In the genomic region with DNA sequence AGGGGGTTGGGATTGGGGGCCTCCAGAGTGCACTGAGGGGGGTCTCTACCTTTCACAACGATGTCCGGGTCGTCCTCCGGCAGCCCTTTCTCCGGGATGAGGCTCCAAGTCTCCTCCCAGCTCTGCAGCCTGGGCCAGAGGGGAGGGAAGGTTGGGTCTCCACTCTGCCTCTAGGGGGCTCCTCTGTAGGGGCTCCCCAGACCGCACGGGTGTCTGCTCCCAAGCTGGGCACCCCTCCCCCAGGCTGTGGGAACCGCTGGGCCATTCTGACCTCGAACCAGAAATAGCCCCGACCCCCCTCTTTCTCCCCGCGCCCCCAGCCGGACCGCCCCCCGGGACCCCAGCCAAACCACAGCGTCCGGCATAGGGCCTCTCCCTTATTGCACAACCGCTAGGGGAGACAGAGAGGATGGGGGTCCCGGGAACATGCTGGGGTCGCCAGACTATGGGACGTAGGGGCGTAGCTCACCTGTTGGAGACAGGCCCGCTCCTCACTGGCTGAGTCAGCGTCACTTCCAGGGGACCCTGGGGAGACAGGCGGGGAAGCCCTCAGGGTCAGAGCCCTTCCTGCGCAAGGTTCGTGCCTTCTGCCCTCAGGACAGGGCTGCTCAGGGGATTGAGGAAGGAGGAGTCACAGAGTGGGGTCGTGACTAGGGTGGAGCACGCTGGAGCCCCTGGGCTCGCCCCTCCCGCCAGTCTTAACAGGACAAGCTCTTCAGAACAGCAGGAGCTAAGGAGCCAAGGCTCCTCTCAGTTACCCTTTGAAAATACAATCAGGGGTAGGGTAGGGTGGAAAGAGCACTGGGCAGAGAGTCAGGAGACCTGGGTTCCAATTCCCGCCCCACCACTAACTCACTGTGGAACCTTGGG, we compare ENCODE assay signal across 8 cellular contexts. TPM values are rescaled to one million over a fixed set of nuclear protein-coding genes. Genes with fewer than 3 reads are reported as not detected.
DNase-seq lines count a peak whose midpoint lies in the region; ATAC-seq, FAIRE-seq and TF ChIP-seq lines count a peak whose summit lies in the region.

No MANE protein-coding gene starts in this region.

- H3K36me3 ChIP-seq in PC-3 (ENCODE audit: low read depth, low read length) (no peaks in the 10 kb centered on the region), H1 (ENCODE audit: control insufficient read depth in 2 of 4, insufficient read depth in 4 of 4, low read length in 3 of 4) (peaks cover 0 to 13% (median 0%) of the 10 kb centered on the region in 4 experiments; a peak in 4 of 8 replicates), mucosa of stomach (ENCODE audit: control insufficient read depth, insufficient read depth, low read length) (peaks cover 24% of the 10 kb centered on the region)

- no peak for FAIRE-seq in H1 (lab: Jason Lieb, UNC)

- H3K4me3 ChIP-seq in PC-3 (ENCODE audit: low read length): peak overlapping the region; percentile 97
- H3K4me3 ChIP-seq in H1 (ENCODE audit: extremely low read depth in 1 of 4, insufficient read depth in 2 of 4, low read depth in 3 of 4, low read length in 4 of 4): peak overlapping the region; percentile 32 to 82 (median 60); a peak in 7 of 8 replicates
- H3K4me3 ChIP-seq in mucosa of stomach (ENCODE audit: low read length): peak overlapping the region; percentile 11

- H2BK12ac ChIP-seq in H1 (ENCODE audit: low read depth, low read length): peak overlapping the region; percentile 97; the same call in 1 of the 2 replicates

- H3K4me1 Mint-ChIP-seq in activated naive CD4-positive, alpha-beta T cell treated with anti-CD3 and anti-CD28 coated beads, Interleukin-2, amount 50 U/mL, for 24 hours: peaks cover 48% of the 10 kb centered on the region

- no peak overlapping the region for H4K5ac ChIP-seq in H1 (ENCODE audit: insufficient read length, low read depth, low read length)

- 15% methylated on average over 13 of the region's 32 CpGs; no CpG with 5 or more reads in 1 of the 2 experiments for WGBS in H1 (ENCODE audit: extremely low coverage in 1 of 2, insufficient coverage in 1 of 2, insufficient read length in 1 of 2, insufficient replicate concordance in 2 of 2, low coverage in 1 of 2, low lambda C conversion rate in 2 of 2, missing lambda C conversion rate in 1 of 2), 2 experiments

- no peak overlapping the region for H3K27ac Mint-ChIP-seq in activated naive CD4-positive, alpha-beta T cell treated with anti-CD3 and anti-CD28 coated beads, Interleukin-2, amount 50 U/mL, for 24 hours

- H3K14ac ChIP-seq in H1 (ENCODE audit: insufficient read length): no peak overlapping the region

- peak overlapping the region; percentile 90; the same call in 1 of the 2 replicates for H2BK15ac ChIP-seq in H1 (ENCODE audit: low read length)

- H3K9me3 Mint-ChIP-seq in activated naive CD4-positive, alpha-beta T cell treated with anti-CD3 and anti-CD28 coated beads, Interleukin-2, amount 50 U/mL, for 24 hours: no peaks in the 10 kb centered on the region

- no peak for DNase-seq in activated naive CD4-positive, alpha-beta T cell treated with anti-CD3 and anti-CD28 coated beads, Interleukin-2, amount 50 U/mL, for 16 hours
- no peak for DNase-seq in PC-3
- DNase-seq in H1 (ENCODE audit: low read depth in 1 of 2, low spot score in 2 of 2): peak in 1 of 2 experiments; percentile 81
- no peak for DNase-seq in SHP77 treated with DMSO at 0.1 percent for 48 hours (lab: John Stamatoyannopoulos, UW)

- H2AK5ac ChIP-seq in H1 (ENCODE audit: low read depth, low read length): no peak overlapping the region

- no peak overlapping the region for H2BK120ac ChIP-seq in H1 (replicated peaks; ENCODE audit: low read depth, low read length)

- H3K56ac ChIP-seq in H1 (replicated peaks; ENCODE audit: insufficient read length, low read depth, low read length): no peak overlapping the region

- no peak overlapping the region for H3K23ac ChIP-seq in H1 (ENCODE audit: insufficient read length)

- H2BK5ac ChIP-seq in H1 (ENCODE audit: low read depth, low read length): no peak overlapping the region; the same call in 1 of the 2 replicates

- H3K9me3 ChIP-seq in PC-3 (ENCODE audit: low read length) (no peaks in the 10 kb centered on the region), H1 (ENCODE audit: insufficient read depth in 2 of 2, low read depth in 1 of 2, low read length in 1 of 2) (no peaks in the 10 kb centered on the region), mucosa of stomach (ENCODE audit: control insufficient read depth, low read length) (no peaks in the 10 kb centered on the region)

- peak overlapping the region; percentile 83 for H4K91ac ChIP-seq in H1 (replicated peaks; ENCODE audit: insufficient read length, low read length)

- peaks cover 6% of the 10 kb centered on the region for H3F3A ChIP-seq in PC-3 (ENCODE audit: low read length, unreplicated experiment)

- H3K27me3 ChIP-seq in PC-3 (ENCODE audit: low read length): no peaks in the 10 kb centered on the region
- peaks cover 2 to 45% (median 33%) of the 10 kb centered on the region in 4 experiments for H3K27me3 ChIP-seq in H1 (replicated peaks in 1 of 4; ENCODE audit: control insufficient read depth in 3 of 4, extremely low read depth in 1 of 4, insufficient read depth in 3 of 4, low read length in 3 of 4)
- H3K27me3 ChIP-seq in mucosa of stomach (ENCODE audit: control insufficient read depth, insufficient read depth, low read length): no peaks in the 10 kb centered on the region

- H3K27me3 Mint-ChIP-seq in activated naive CD4-positive, alpha-beta T cell treated with anti-CD3 and anti-CD28 coated beads, Interleukin-2, amount 50 U/mL, for 24 hours: peaks cover 24% of the 10 kb centered on the region

- POLR2A ChIA-PET in PC-3 (lab: Charles Lee; ENCODE audit: unreplicated experiment): interaction anchor here (0.5 kb wide), 2 partner anchors 17 to 424 kb away, joined by 3 to 10 read pairs; no protein-coding TSS in a partner anchor
- POLR2A ChIA-PET in H1 (lab: Charles Lee; ENCODE audit: partially characterized antibody): interaction anchor here (0.5 to 14.0 kb wide), 8 partner anchors 9 to 708 kb away, joined by 3 to 239 read pairs (median 4); partner anchors contain the start of genes PSMC3IP, PSME3, RETREG3 and TUBG1

- no TSS peak for BruUV-seq in PC-3 (replicated peaks; lab: Mats Ljungman, UMichigan)

- no peak overlapping the region; the same call in 1 of the 2 replicates for H3K18ac ChIP-seq in H1 (ENCODE audit: extremely low read depth, low read length)

- 0 out of 2 replicates have a peak overlapping the region, but pooled peaks have one; percentile 18 for H2BK20ac ChIP-seq in H1 (ENCODE audit: low read length)

- peak overlapping the region; percentile 42 for H3K4me3 Mint-ChIP-seq in activated naive CD4-positive, alpha-beta T cell treated with anti-CD3 and anti-CD28 coated beads, Interleukin-2, amount 50 U/mL, for 24 hours

- TF ChIP-seq EP300 in H1 (IDR thresholded peaks at IDR 0.05; ENCODE audit: borderline replicate concordance in 1 of 2, low read depth in 2 of 2, low read length in 2 of 2): no peak

- no peak overlapping the region for H2AFZ ChIP-seq in PC-3 (ENCODE audit: low read length)
- H2AFZ ChIP-seq in H1 (ENCODE audit: low read length): no peak overlapping the region

- H3K79me2 ChIP-seq in PC-3 (ENCODE audit: low read length) (peaks cover 26% of the 10 kb centered on the region), H1 (ENCODE audit: control insufficient read depth in 1 of 2, insufficient read depth in 2 of 2, low read length in 2 of 2) (no peaks in the 10 kb centered on the region)

- H3K23me2 ChIP-seq in H1 (ENCODE audit: low read depth, low read length): peaks cover 33% of the 10 kb centered on the region

- H3K4ac ChIP-seq in H1 (replicated peaks; ENCODE audit: insufficient read length, low read depth, low read length): peak overlapping the region; percentile 60

- TF ChIP-seq POLR2A in H1 (IDR thresholded peaks at IDR 0.05; ENCODE audit: control extremely low read depth in 1 of 2, low read depth in 2 of 2, low read length in 2 of 2): no peak

- H3K4me2 ChIP-seq in PC-3 (ENCODE audit: low read length) (peak overlapping the region; percentile 99), H1 (ENCODE audit: insufficient read depth in 1 of 2, low read depth in 2 of 2, low read length in 2 of 2) (peak overlapping the region; percentile 58 to 88)

- no peaks in the 10 kb centered on the region for H3K9me2 ChIP-seq in PC-3 (replicated peaks; ENCODE audit: low read length)

- no peaks in the 10 kb centered on the region for H3K79me1 ChIP-seq in H1 (ENCODE audit: low read depth, low read length)

- H3K4me1 ChIP-seq in PC-3 (ENCODE audit: insufficient read depth, low read length) (peaks cover 22% of the 10 kb centered on the region), H1 (replicated peaks in 1 of 4; ENCODE audit: control insufficient read depth in 3 of 4, insufficient read depth in 4 of 4, low read length in 3 of 4) (peaks cover 0 to 55% (median 36%) of the 10 kb centered on the region in 4 experiments; a peak in 6 of 7 replicates), mucosa of stomach (ENCODE audit: control insufficient read depth, insufficient read depth, low read length) (peaks cover 43% of the 10 kb centered on the region)

- intact Hi-C loops in PC-3 (cut with micrococcal nuclease): no loop called here

- CTCF ChIA-PET in PC-3 (lab: Charles Lee) (interaction anchor here (1.4 kb wide), 1 partner anchor 65 kb away, joined by 4 read pairs; the partner anchor contains the start of genes RETREG3 and TUBG1), H1 (lab: Charles Lee; ENCODE audit: partially characterized antibody) (interaction anchor here (0.6 to 4.8 kb wide), 23 partner anchors 9 to 632 kb away, joined by 3 to 40 read pairs (median 4); partner anchors contain the start of genes CNTNAP1, TUBG1 and TUBG2)

- H4K20me1 ChIP-seq in PC-3 (ENCODE audit: low read length): 0 out of 2 replicates have a peak, but pooled peaks cover 4% of the 10 kb centered on the region
- H4K20me1 ChIP-seq in H1 (replicated peaks in 1 of 2; ENCODE audit: control insufficient read depth in 1 of 2, insufficient read depth in 2 of 2, low read length in 2 of 2): peaks cover 3 to 15% of the 10 kb centered on the region in 2 experiments

- no peak overlapping the region for H3K9ac ChIP-seq in PC-3 (ENCODE audit: low read length)
- no peak overlapping the region for H3K9ac ChIP-seq in H1 (replicated peaks in 1 of 4; ENCODE audit: extremely low read depth in 1 of 4, low read depth in 3 of 4, low read length in 3 of 4)
- H3K9ac ChIP-seq in mucosa of stomach (ENCODE audit: low read length): peak overlapping the region; percentile 31

- TF ChIP-seq CTCF in PC-3 (conservative IDR thresholded peaks at IDR 0.05; ENCODE audit: low read depth, low read length) (peak; percentile 50; the same call in 1 of the 2 replicates), H1 (IDR thresholded peaks at IDR 0.05; ENCODE audit: control extremely low read depth in 1 of 3, insufficient read depth in 1 of 3, low read depth in 1 of 3, low read length in 3 of 3) (peak; percentile 55 to 78 (median 77))

- ATAC-seq in PC-3 (no peak), GM18907 (IDR thresholded peaks at IDR 0.05; ENCODE audit: unreplicated experiment) (no peak), HG03159 (IDR thresholded peaks at IDR 0.05; ENCODE audit: unreplicated experiment) (no peak)

- no peak overlapping the region for H3K27ac ChIP-seq in PC-3 (ENCODE audit: low read length)
- H3K27ac ChIP-seq in H1 (ENCODE audit: low read depth, low read length): no peak overlapping the region

- TF ChIP-seq RAD21 in H1 (IDR thresholded peaks at IDR 0.05 in 1 of 2, conservative IDR thresholded peaks at IDR 0.05 in 1 of 2; ENCODE audit: low read depth in 2 of 2, low read length in 2 of 2): peak; percentile 22 to 46; a peak in 2 of 4 replicates

- no peaks in the 10 kb centered on the region for H3K36me3 Mint-ChIP-seq in activated naive CD4-positive, alpha-beta T cell treated with anti-CD3 and anti-CD28 coated beads, Interleukin-2, amount 50 U/mL, for 24 hours

- H4K8ac ChIP-seq in H1 (ENCODE audit: extremely low read depth, insufficient read depth, low read length): peak overlapping the region; percentile 31; the same call in 1 of the 2 replicates

RNA-seq across cellular contexts. Expression of gene PLEKHH3, which starts 2.7 kb away (rescaled TPM):
- total RNA-seq in PC-3 (2014; rRNA removed): 20.1 and 27.8 TPM in 2 replicates
- 11.1 and 13.7 TPM in 2 replicates for total RNA-seq in H1 (2021; fragmentation: NEBNext Ultra II Directional; extraction: Animal tissue kit (Norgen Biotek cat#: 25700))
- polyA plus RNA-seq in H1 (2011; rRNA removed): 13.5 and 23.7 TPM in 2 replicates
- polyA plus RNA-seq in H1 (2011; cell fraction: cytosol; rRNA removed): 12.2 TPM
- 34.2 TPM for polyA plus RNA-seq in H1 (2011; cell fraction: nucleus; rRNA removed)
- 9.0 to 20.7 TPM (median 18.4 TPM) in 4 replicates for polyA plus RNA-seq in H1 (2012, experiment 1 of 2)
- polyA plus RNA-seq in H1 (2012, experiment 2 of 2): 15.8 TPM
- polyA plus RNA-seq in H1 (2013, experiment 1 of 2): 15.6 TPM
- 14.6 TPM for polyA plus RNA-seq in H1 (2013, experiment 2 of 2)
- polyA minus RNA-seq in H1 (2011; rRNA and poly(A)+ RNA removed): 2.6 and 3.5 TPM in 2 replicates
- 14.1 TPM for polyA minus RNA-seq in H1 (2011; cell fraction: cytosol; rRNA and poly(A)+ RNA removed)
- 11.3 TPM for polyA minus RNA-seq in H1 (2011; cell fraction: nucleus; rRNA and poly(A)+ RNA removed)

RNA-seq across cellular contexts. Expression of gene CCR10, which starts 7.5 kb away (rescaled TPM):
- total RNA-seq in PC-3 (2014; rRNA removed): 0.58 TPM in 1 of 2 replicates, not detected in the other
- total RNA-seq in H1 (2021; fragmentation: NEBNext Ultra II Directional; extraction: Animal tissue kit (Norgen Biotek cat#: 25700)): 0.75 and 1.1 TPM in 2 replicates
- 4.0 and 5.7 TPM in 2 replicates for polyA plus RNA-seq in H1 (2011; rRNA removed)
- 2.5 TPM for polyA plus RNA-seq in H1 (2011; cell fraction: cytosol; rRNA removed)
- 2.8 TPM for polyA plus RNA-seq in H1 (2011; cell fraction: nucleus; rRNA removed)
- 1.8 to 2.8 TPM (median 2.2 TPM) in 4 replicates for polyA plus RNA-seq in H1 (2012, experiment 1 of 2)
- polyA plus RNA-seq in H1 (2012, experiment 2 of 2): 1.9 TPM
- polyA plus RNA-seq in H1 (2013, experiment 1 of 2): 2.1 TPM
- polyA plus RNA-seq in H1 (2013, experiment 2 of 2): 1.7 TPM
- polyA minus RNA-seq in H1 (2011; rRNA and poly(A)+ RNA removed): 0.28 and 0.29 TPM in 2 replicates
- polyA minus RNA-seq in H1 (2011; cell fraction: cytosol; rRNA and poly(A)+ RNA removed): 2.6 TPM
- 1.3 TPM for polyA minus RNA-seq in H1 (2011; cell fraction: nucleus; rRNA and poly(A)+ RNA removed)

RNA-seq across cellular contexts. Expression of gene CNTNAP1, which starts 8.2 kb away (rescaled TPM):
- total RNA-seq in PC-3 (2014; rRNA removed): 4.6 and 6.6 TPM in 2 replicates
- 4.7 and 5.2 TPM in 2 replicates for total RNA-seq in H1 (2021; fragmentation: NEBNext Ultra II Directional; extraction: Animal tissue kit (Norgen Biotek cat#: 25700))
- 10.0 and 13.5 TPM in 2 replicates for polyA plus RNA-seq in H1 (2011; rRNA removed)
- 8.8 TPM for polyA plus RNA-seq in H1 (2011; cell fraction: cytosol; rRNA removed)
- polyA plus RNA-seq in H1 (2011; cell fraction: nucleus; rRNA removed): 44.1 TPM
- 9.1 to 13.8 TPM (median 11.5 TPM) in 4 replicates for polyA plus RNA-seq in H1 (2012, experiment 1 of 2)
- polyA plus RNA-seq in H1 (2012, experiment 2 of 2): 6.8 TPM
- polyA plus RNA-seq in H1 (2013, experiment 1 of 2): 4.0 TPM
- 3.4 TPM for polyA plus RNA-seq in H1 (2013, experiment 2 of 2)
- polyA minus RNA-seq in H1 (2011; rRNA and poly(A)+ RNA removed): 7.6 and 8.9 TPM in 2 replicates
- 4.9 TPM for polyA minus RNA-seq in H1 (2011; cell fraction: cytosol; rRNA and poly(A)+ RNA removed)
- 8.2 TPM for polyA minus RNA-seq in H1 (2011; cell fraction: nucleus; rRNA and poly(A)+ RNA removed)

RNA-seq across cellular contexts. Expression of gene TUBG2, which starts 15.0 kb away (rescaled TPM):
- 6.0 and 7.1 TPM in 2 replicates for total RNA-seq in PC-3 (2014; rRNA removed)
- total RNA-seq in H1 (2021; fragmentation: NEBNext Ultra II Directional; extraction: Animal tissue kit (Norgen Biotek cat#: 25700)): 13.0 and 14.8 TPM in 2 replicates
- polyA plus RNA-seq in H1 (2011; rRNA removed): 16.6 and 31.2 TPM in 2 replicates
- polyA plus RNA-seq in H1 (2011; cell fraction: cytosol; rRNA removed): 25.8 TPM
- 66.4 TPM for polyA plus RNA-seq in H1 (2011; cell fraction: nucleus; rRNA removed)
- polyA plus RNA-seq in H1 (2012, experiment 1 of 2): 16.3 to 23.9 TPM (median 20.6 TPM) in 4 replicates
- polyA plus RNA-seq in H1 (2012, experiment 2 of 2): 8.5 TPM
- 13.5 TPM for polyA plus RNA-seq in H1 (2013, experiment 1 of 2)
- 12.2 TPM for polyA plus RNA-seq in H1 (2013, experiment 2 of 2)
- 7.4 and 10.9 TPM in 2 replicates for polyA minus RNA-seq in H1 (2011; rRNA and poly(A)+ RNA removed)
- polyA minus RNA-seq in H1 (2011; cell fraction: cytosol; rRNA and poly(A)+ RNA removed): 8.1 TPM
- polyA minus RNA-seq in H1 (2011; cell fraction: nucleus; rRNA and poly(A)+ RNA removed): 18.2 TPM

Comparison
In these comparisons a context has a peak if more than half of its experiments do, and no peak if none do; other contexts are left out.
1. H3K4me3 ChIP-seq: peak in every context shown above with its lines; median percentile 97 in PC-3; 60 in H1; 11 in mucosa of stomach.